In the genomic region with DNA sequence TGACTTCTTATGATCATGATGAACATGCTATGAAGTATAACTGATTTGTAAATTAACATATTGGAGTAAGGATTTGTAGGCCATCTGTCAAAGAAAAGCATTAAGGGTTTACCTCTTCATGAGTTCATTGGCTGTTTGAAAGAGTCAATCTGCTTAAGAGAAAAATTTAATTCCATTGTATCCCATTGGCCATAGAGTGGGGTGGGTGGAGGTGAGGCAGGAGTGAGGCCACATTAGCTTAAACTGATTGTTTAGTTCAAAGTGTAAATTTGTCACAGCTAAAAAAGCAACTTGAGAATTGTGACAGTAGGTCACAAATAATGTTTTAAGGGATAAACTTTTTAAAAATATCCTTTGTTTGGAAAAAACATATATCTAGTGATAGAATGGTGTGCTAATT, we compare ENCODE assay signal across 31 cellular contexts.
"Had no signal": no experiment of that assay in that cellular context is flagged by ENCODE, and none has a peak within 500 bp of the region (broad histone marks: within the 10 kb centered on the region; RNA-seq: fewer than 3 reads in every experiment).

No MANE protein-coding gene starts in this region.

- H3K27me3 ChIP-seq: brain microvascular endothelial cell, dorsolateral prefrontal cortex, esophagus muscularis mucosa, foreskin keratinocyte, gastrocnemius medialis, heart left ventricle had no signal

- H3K4me3 ChIP-seq: coronary artery, dorsolateral prefrontal cortex, esophagus muscularis mucosa, gastrocnemius medialis, heart left ventricle had no signal

- DNase-seq: activated CD4-positive, alpha-beta memory T cell treated with anti-CD3 and anti-CD28 coated beads for 36 hours; activated CD4-positive, alpha-beta T cell treated with anti-CD3 and anti-CD28 coated beads for 1 hour; activated CD4-positive, alpha-beta T cell treated with anti-CD3 and anti-CD28 coated beads, Interleukin-2, amount 10 ng/mL, durations not matched to agents 24 days and 14 days; activated CD8-positive, alpha-beta memory T cell treated with anti-CD3 and anti-CD28 coated beads, Interleukin-2, amount 10 ng/mL, durations not matched to agents 7 days and 5 days; activated CD8-positive, alpha-beta memory T cell treated with anti-CD3 and anti-CD28 coated beads, Interleukin-2, amount 50 U/mL, for 4 hours; activated CD8-positive, alpha-beta T cell treated with anti-CD3 and anti-CD28 coated beads, Interleukin-2, amount 10 ng/mL, durations not matched to agents 7 days and 5 days; activated effector memory CD4-positive, alpha-beta T cell treated with Interleukin-2 at 50 U/mL for 16 hours; activated gamma-delta T cell treated with Interleukin-2 at 50 U/mL for 16 hours; activated naive CD4-positive, alpha-beta T cell treated with anti-CD3 and anti-CD28 coated beads, Interleukin-2, amount 50 U/mL, for 16 hours; activated naive CD4-positive, alpha-beta T cell treated with Interleukin-2 at 50 U/mL for 16 hours; activated T-cell treated with anti-CD3 and anti-CD28 coated beads, Interleukin-2, amount 50 U/mL, for 4 hours; amniotic stem cell; anterior cingulate cortex; brain microvascular endothelial cell; dorsolateral prefrontal cortex; effector memory CD4-positive, alpha-beta T cell; erythroblast; foreskin keratinocyte; gastrocnemius medialis; glutamatergic neuron; heart left ventricle; hypothalamus had no signal

- H3K27ac ChIP-seq: brain microvascular endothelial cell, coronary artery, dorsolateral prefrontal cortex, esophagus muscularis mucosa, foreskin keratinocyte, gastrocnemius medialis, heart left ventricle had no signal

- H3K27ac Mint-ChIP-seq: activated CD4-positive, alpha-beta memory T cell treated with anti-CD3 and anti-CD28 coated beads for 36 hours; activated CD4-positive, alpha-beta T cell treated with anti-CD3 and anti-CD28 coated beads, Interleukin-2, amount 10 ng/mL, durations not matched to agents 24 days and 14 days; activated CD8-positive, alpha-beta memory T cell treated with anti-CD3 and anti-CD28 coated beads, Interleukin-2, amount 10 ng/mL, durations not matched to agents 7 days and 5 days; activated CD8-positive, alpha-beta T cell treated with anti-CD3 and anti-CD28 coated beads, Interleukin-2, amount 10 ng/mL, durations not matched to agents 7 days and 5 days; activated naive CD8-positive, alpha-beta T cell; activated T-helper 17 cell treated with anti-CD3 and anti-CD28 coated beads, Interleukin-2, amount 50 U/mL, for 72 hours; dendritic cell treated with granulocyte-macrophage colony-stimulating factor and Interleukin-4, amounts not matched to agents 40 ng/mL and 50 ng/mL, for 4 days; T-helper 1 cell treated with Interleukin-12 subunit alpha and Interleukin-12 subunit beta and Interleukin-4 antibody, amounts not matched to agents 30 μg/mL and 1 μg/mL, for 36 hours; T-helper 2 cell treated with Interferon-gamma antibody and Interleukin-4, amounts not matched to agents 5 μg/mL and 100 μg/mL, for 36 hours; WTC11 had no signal

- H3K4me1 Mint-ChIP-seq: WTC11 had no signal

- H3K36me3 ChIP-seq: gastrocnemius medialis had no signal

- H3K9me3 Mint-ChIP-seq: activated CD4-positive, alpha-beta memory T cell treated with anti-CD3 and anti-CD28 coated beads for 36 hours; activated CD4-positive, alpha-beta T cell treated with anti-CD3 and anti-CD28 coated beads, Interleukin-2, amount 10 ng/mL, durations not matched to agents 24 days and 14 days; activated T-cell treated with anti-CD3 and anti-CD28 coated beads, Interleukin-2, amount 50 U/mL, for 4 hours; activated T-helper 17 cell treated with anti-CD3 and anti-CD28 coated beads, Interleukin-2, amount 50 U/mL, for 72 hours; central memory CD8-positive, alpha-beta T cell; dendritic cell treated with granulocyte-macrophage colony-stimulating factor and Interleukin-4, amounts not matched to agents 40 ng/mL and 50 ng/mL, for 4 days; T-helper 1 cell treated with Interleukin-12 subunit alpha and Interleukin-12 subunit beta and Interleukin-4 antibody, amounts not matched to agents 30 μg/mL and 1 μg/mL, for 36 hours; T-helper 2 cell treated with Interferon-gamma antibody and Interleukin-4, amounts not matched to agents 5 μg/mL and 100 μg/mL, for 36 hours; WTC11 had no signal

- H3K4me3 Mint-ChIP-seq: activated CD4-positive, alpha-beta memory T cell treated with anti-CD3 and anti-CD28 coated beads for 36 hours; activated CD4-positive, alpha-beta T cell treated with anti-CD3 and anti-CD28 coated beads, Interleukin-2, amount 10 ng/mL, durations not matched to agents 24 days and 14 days; activated CD8-positive, alpha-beta memory T cell treated with anti-CD3 and anti-CD28 coated beads, Interleukin-2, amount 10 ng/mL, durations not matched to agents 7 days and 5 days; activated CD8-positive, alpha-beta T cell treated with anti-CD3 and anti-CD28 coated beads, Interleukin-2, amount 10 ng/mL, durations not matched to agents 7 days and 5 days; activated naive CD8-positive, alpha-beta T cell; activated T-cell treated with anti-CD3 and anti-CD28 coated beads, Interleukin-2, amount 50 U/mL, for 4 hours; activated T-helper 17 cell treated with anti-CD3 and anti-CD28 coated beads, Interleukin-2, amount 50 U/mL, for 72 hours; central memory CD8-positive, alpha-beta T cell; dendritic cell treated with granulocyte-macrophage colony-stimulating factor and Interleukin-4, amounts not matched to agents 40 ng/mL and 50 ng/mL, for 4 days; T-helper 1 cell treated with Interleukin-12 subunit alpha and Interleukin-12 subunit beta and Interleukin-4 antibody, amounts not matched to agents 30 μg/mL and 1 μg/mL, for 36 hours; T-helper 2 cell treated with Interferon-gamma antibody and Interleukin-4, amounts not matched to agents 5 μg/mL and 100 μg/mL, for 36 hours; WTC11 had no signal

- H3K4me1 ChIP-seq: esophagus muscularis mucosa, foreskin keratinocyte, gastrocnemius medialis had no signal

- H3K9me3 ChIP-seq: esophagus muscularis mucosa, gastrocnemius medialis, heart left ventricle had no signal

- H3K27me3 Mint-ChIP-seq: activated CD4-positive, alpha-beta memory T cell treated with anti-CD3 and anti-CD28 coated beads for 36 hours; activated CD4-positive, alpha-beta T cell treated with anti-CD3 and anti-CD28 coated beads, Interleukin-2, amount 10 ng/mL, durations not matched to agents 24 days and 14 days; activated CD8-positive, alpha-beta memory T cell treated with anti-CD3 and anti-CD28 coated beads, Interleukin-2, amount 10 ng/mL, durations not matched to agents 7 days and 5 days; activated naive CD8-positive, alpha-beta T cell; activated T-helper 17 cell treated with anti-CD3 and anti-CD28 coated beads, Interleukin-2, amount 50 U/mL, for 72 hours; central memory CD8-positive, alpha-beta T cell; dendritic cell treated with granulocyte-macrophage colony-stimulating factor and Interleukin-4, amounts not matched to agents 40 ng/mL and 50 ng/mL, for 4 days had no signal
